ENCODE assay signal across 11 cellular contexts in the genomic region with DNA sequence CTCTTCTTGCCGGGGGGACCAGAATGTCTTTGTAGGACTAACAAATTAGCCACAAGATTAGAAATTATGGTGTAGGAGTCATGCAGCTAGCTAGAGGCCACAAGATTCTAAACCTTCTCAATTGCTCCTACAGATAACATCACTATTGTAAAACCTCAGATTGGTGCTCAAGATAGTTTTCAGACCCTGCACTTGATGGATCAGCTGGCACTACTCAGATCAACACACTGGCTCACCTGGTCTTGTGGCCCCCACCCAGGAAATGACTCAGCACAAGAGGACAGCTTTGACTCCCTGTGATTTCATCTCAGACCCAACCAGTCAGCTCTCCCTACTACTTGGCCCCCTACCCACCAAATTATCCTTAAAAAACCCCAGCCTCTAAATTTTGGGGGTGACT.
DNase-seq lines count a peak whose midpoint lies in the region; ATAC-seq, FAIRE-seq and TF ChIP-seq lines count a peak whose summit lies in the region.
"Had no signal": no experiment of that assay in that cellular context is flagged by ENCODE, and none has a peak within 500 bp of the region (broad histone marks: within the 10 kb centered on the region; RNA-seq: fewer than 3 reads in every experiment).

No MANE protein-coding gene starts in this region.

- CTCF ChIA-PET in GM12878 (lab: Yijun Ruan, JAX): interaction anchor here (0.7 to 15.4 kb wide), 29 partner anchors 9 to 686 kb away, joined by 3 to 288 read pairs (median 22); partner anchors contain the start of genes FAM98B and RASGRP1

- no peaks in the 10 kb centered on the region for H4K20me1 ChIP-seq in GM12878 (ENCODE audit: control insufficient read depth, insufficient read depth)

- RAD21 ChIA-PET in GM12878 (lab: Charles Lee; ENCODE audit: unreplicated experiment): interaction anchor here (2.0 to 12.0 kb wide), 19 partner anchors 9 to 248 kb away, joined by 5 to 322 read pairs (median 24); partner anchors contain the start of genes FAM98B and RASGRP1

- H2AFZ ChIP-seq in GM12878 (ENCODE audit: control insufficient read depth, low read depth, low read length): no peak overlapping the region
- H2AFZ ChIP-seq: parathyroid adenoma had no signal

- peak; percentile 51 for ATAC-seq in GM12878
- no peak for ATAC-seq in stimulated activated memory B cell treated with anti-CD40 and anti-IgM and Interleukin-4, amounts not matched to agents 10 μg/mL and 1 μg/mL and 100 μg/mL, for 72 hours
- ATAC-seq in HG03025 (IDR thresholded peaks at IDR 0.05; ENCODE audit: low FRiP score, unreplicated experiment): no peak

- TF ChIP-seq POLR2A in GM12878 (IDR thresholded peaks at IDR 0.05; ENCODE audit: low read depth, low read length): no peak

- peaks cover under 1% of the 10 kb centered on the region for H3K4me1 Mint-ChIP-seq in stimulated activated memory B cell treated with anti-CD40 and anti-IgM and Interleukin-4, amounts not matched to agents 10 μg/mL and 1 μg/mL and 100 μg/mL, for 72 hours

- H3K27ac Mint-ChIP-seq in stimulated activated memory B cell treated with anti-CD40 and anti-IgM and Interleukin-4, amounts not matched to agents 10 μg/mL and 1 μg/mL and 100 μg/mL, for 72 hours: peak overlapping the region; percentile 40

- POLR2A ChIA-PET in GM12878 (lab: Charles Lee): interaction anchor here (0.7 to 6.9 kb wide), 15 partner anchors 8 to 249 kb away, joined by 3 to 45 read pairs (median 6); partner anchors contain the start of gene FAM98B

- intact Hi-C loops in GM12878 (cut with micrococcal nuclease; ENCODE audit: unreplicated experiment) (no loop called here), posterior vena cava (cut with DNase I) (loop anchor here (10.0 kb wide), 3 partner anchors 124 to 244 kb away; partner anchors contain the start of gene RASGRP1 (in 1 of the 2))

- H3K9ac ChIP-seq in GM12878 (ENCODE audit: control insufficient read depth, insufficient read depth, low read length): no peak overlapping the region
- H3K9ac ChIP-seq: parathyroid adenoma had no signal

- no TSS peak for BruUV-seq in GM12878 (replicated peaks; lab: Mats Ljungman, UMichigan)

- no peaks in the 10 kb centered on the region for H3K9me3 ChIP-seq in GM12878 (replicated peaks; ENCODE audit: control insufficient read depth, insufficient read depth, low read length)

- TF ChIP-seq EP300 in GM12878 (IDR thresholded peaks at IDR 0.05; ENCODE audit: borderline replicate concordance in 1 of 2, control insufficient read depth in 1 of 2, low read depth in 2 of 2, low read length in 2 of 2): no peak

- SMC1A ChIA-PET in GM12878 (lab: Charles Lee; ENCODE audit: uncharacterized antibody, unreplicated experiment): interaction anchor here (0.8 to 17.6 kb wide), 27 partner anchors 9 to 248 kb away, joined by 3 to 293 read pairs (median 31); partner anchors contain the start of genes FAM98B and RASGRP1

- WGBS in GM12878 (ENCODE audit: insufficient coverage, insufficient replicate concordance, low lambda C conversion rate, missing lambda C conversion rate): 29% methylated on average over 1 of the region's 1 CpG

- H3K27me3 Mint-ChIP-seq in stimulated activated memory B cell treated with anti-CD40 and anti-IgM and Interleukin-4, amounts not matched to agents 10 μg/mL and 1 μg/mL and 100 μg/mL, for 72 hours: no peaks in the 10 kb centered on the region

- in situ Hi-C loops in GM12878 (cut with MboI): loop anchor here (5.0 kb wide), 1 partner anchor 126 kb away; the partner anchor contains the start of gene RASGRP1

- no peaks in the 10 kb centered on the region for H3K36me3 Mint-ChIP-seq in stimulated activated memory B cell treated with anti-CD40 and anti-IgM and Interleukin-4, amounts not matched to agents 10 μg/mL and 1 μg/mL and 100 μg/mL, for 72 hours

- H3K9me3 Mint-ChIP-seq in stimulated activated memory B cell treated with anti-CD40 and anti-IgM and Interleukin-4, amounts not matched to agents 10 μg/mL and 1 μg/mL and 100 μg/mL, for 72 hours: no peaks in the 10 kb centered on the region

- no peaks in the 10 kb centered on the region for H3K36me3 ChIP-seq in GM12878 (ENCODE audit: control insufficient read depth in 2 of 2, insufficient read depth in 2 of 2, low read length in 1 of 2)

- no peaks in the 10 kb centered on the region for H3K79me2 ChIP-seq in GM12878 (ENCODE audit: control insufficient read depth, insufficient read depth, low read length)
- H3K79me2 ChIP-seq: parathyroid adenoma had no signal

- no peak overlapping the region for H3K27ac ChIP-seq in GM12878 (ENCODE audit: control insufficient read depth, insufficient read depth)
- H3K27ac ChIP-seq: 22Rv1, parathyroid adenoma had no signal

- FAIRE-seq in GM12878 (lab: Jason Lieb, UNC): no peak
- FAIRE-seq: keratinocyte had no signal

- no peaks in the 10 kb centered on the region for H3K27me3 ChIP-seq in GM12878 (replicated peaks in 1 of 2; ENCODE audit: control insufficient read depth in 2 of 2, insufficient read depth in 2 of 2, low read length in 1 of 2)

- TF ChIP-seq RAD21 in GM12878 (IDR thresholded peaks at IDR 0.05; ENCODE audit: insufficient read depth, low read depth, low read length): no peak

- no peak overlapping the region for H3K4me3 ChIP-seq in GM12878

- DNase-seq in DMS53 (lab: John Stamatoyannopoulos, UW) (peak; percentile 44), DMS53 treated with DMSO at 0.1 percent for 48 hours (lab: John Stamatoyannopoulos, UW; ENCODE audit: unreplicated experiment) (no peak), GM12878 (ENCODE audit: low read depth, low spot score) (no peak), iPS-NIHi11 (ENCODE audit: low spot score) (no peak), posterior vena cava (ENCODE audit: low spot score) (no peak)
- DNase-seq in activated CD4-positive, alpha-beta T cell treated with anti-CD3 and anti-CD28 coated beads, Interleukin-2, amount 50 U/mL, for 4 hours: peak; percentile 45 to 56

- no peak overlapping the region for H3K4me2 ChIP-seq in GM12878 (ENCODE audit: control insufficient read depth, insufficient read depth)

- H3K4me1 ChIP-seq in GM12878 (ENCODE audit: control insufficient read depth, insufficient read depth, low read length): peaks cover 25% of the 10 kb centered on the region
- H3K4me1 ChIP-seq: parathyroid adenoma had no signal

- no peak for TF ChIP-seq CTCF in GM12878 (IDR thresholded peaks at IDR 0.05 in 2 of 3, conservative IDR thresholded peaks at IDR 0.05 in 1 of 3; ENCODE audit: control insufficient read depth in 2 of 3, extremely low read depth in 1 of 3, insufficient read depth in 1 of 3, low read depth in 3 of 3, low read length in 3 of 3)

- H3K4me3 Mint-ChIP-seq in stimulated activated memory B cell treated with anti-CD40 and anti-IgM and Interleukin-4, amounts not matched to agents 10 μg/mL and 1 μg/mL and 100 μg/mL, for 72 hours: no peak overlapping the region

TF ChIP-seq in GM12878, 131 proteins besides CTCF, POLR2A, EP300 and RAD21:
- TF ChIP-seq FOXM1 (IDR thresholded peaks at IDR 0.05; ENCODE audit: low read depth, low read length) (0 out of 2 replicates have a peak, but pooled peaks have one; percentile 33), TCF12 (IDR thresholded peaks at IDR 0.05; ENCODE audit: low read depth, low read length) (peak; percentile 57; the same call in 1 of the 2 replicates), IRF4 (IDR thresholded peaks at IDR 0.05; ENCODE audit: low read depth, low read length) (peak; percentile 24; the same call in 1 of the 2 replicates), RUNX3 (IDR thresholded peaks at IDR 0.05; ENCODE audit: low read length) (peak; percentile 65), RFX5 (IDR thresholded peaks at IDR 0.05; ENCODE audit: low read depth, low read length) (no peak), CREM (IDR thresholded peaks at IDR 0.05; ENCODE audit: low read depth) (peak; percentile 65), SMC3 (IDR thresholded peaks at IDR 0.05; ENCODE audit: borderline replicate concordance, low read length) (no peak), BCL11A (IDR thresholded peaks at IDR 0.05; ENCODE audit: low read depth, low read length) (peak; percentile 34; the same call in 1 of the 2 replicates), MTA3 (IDR thresholded peaks at IDR 0.05; ENCODE audit: borderline replicate concordance, low read length) (no peak), GABPA (IDR thresholded peaks at IDR 0.05; ENCODE audit: low read depth) (0 out of 2 replicates have a peak, but pooled peaks have one; percentile 15), SRF (IDR thresholded peaks at IDR 0.05; ENCODE audit: low read depth in 2 of 2, low read length in 2 of 2) (0 out of 4 replicates have a peak, but pooled peaks of 1 of the 2 experiments have one; percentile 33), TCF3 (IDR thresholded peaks at IDR 0.05; ENCODE audit: borderline replicate concordance, insufficient read depth, low read depth, low read length) (0 out of 2 replicates have a peak, but pooled peaks have one; percentile 19), EED (IDR thresholded peaks at IDR 0.05; ENCODE audit: low read depth) (peak; percentile 70), JUNB (IDR thresholded peaks at IDR 0.05) (peak; percentile 84), CBFB (IDR thresholded peaks at IDR 0.05; ENCODE audit: low read depth) (no peak), TBL1XR1 (IDR thresholded peaks at IDR 0.05; ENCODE audit: low read depth, low read length) (no peak)

Comparison
In these comparisons a context has a peak if more than half of its experiments do, and no peak if none do; other contexts are left out.
1. DNase-seq: peak in DMS53 (single experiment) and activated CD4-positive, alpha-beta T cell treated with anti-CD3 and anti-CD28 coated beads, Interleukin-2, amount 50 U/mL, for 4 hours (2 of 2); none in DMS53 treated with DMSO at 0.1 percent for 48 hours (single experiment), GM12878 (single experiment), iPS-NIHi11 (single experiment) and posterior vena cava (single experiment).